Comparison of ENCODE assay signal across 1 cellular context in the genomic region with DNA sequence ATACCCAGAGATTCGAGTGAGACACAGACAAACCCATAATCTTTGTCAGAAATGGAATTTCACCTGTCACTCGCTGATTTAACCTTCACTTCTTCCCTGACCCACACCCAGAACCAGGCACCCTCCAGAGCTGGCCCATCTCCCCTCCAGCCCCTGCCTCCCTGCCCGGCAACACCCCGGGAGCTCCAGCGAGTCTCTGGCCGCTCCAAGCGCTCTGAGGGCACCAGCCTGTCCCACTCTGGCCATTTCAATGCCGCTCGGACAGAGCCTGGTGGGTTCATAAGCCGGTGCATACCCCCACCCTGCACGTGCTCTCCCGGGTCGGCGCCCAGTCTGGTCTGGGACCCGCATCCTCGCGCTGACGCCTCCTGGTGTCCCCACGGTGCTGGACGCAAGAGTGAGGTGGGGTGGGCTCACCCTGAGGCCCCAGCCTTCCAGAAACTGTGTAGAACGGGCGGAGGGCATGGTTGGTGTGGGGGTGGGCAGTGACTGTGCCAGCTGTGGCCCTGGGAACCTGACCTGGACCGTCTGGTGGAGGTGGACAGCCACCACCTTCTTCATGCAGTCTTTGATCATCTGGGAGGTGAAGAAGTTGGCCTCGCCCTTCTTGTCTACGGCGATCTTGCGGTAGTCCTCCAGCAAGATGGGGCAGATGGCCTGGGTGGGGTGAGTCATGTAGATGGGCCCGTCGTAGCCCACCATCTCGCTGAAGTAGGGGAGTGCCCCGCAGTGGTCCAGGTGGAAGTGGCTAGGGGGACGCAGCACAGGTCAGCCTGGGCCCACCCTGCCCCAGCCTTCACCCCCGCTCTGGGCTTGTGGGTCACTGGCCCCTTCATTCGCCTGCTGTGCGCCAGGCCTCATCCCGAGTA.
A peak's percentile ranks its signal among the peaks of the same experiment; 100 is the strongest.
TF ChIP-seq lines count a peak whose summit lies in the region.

No MANE protein-coding gene starts in this region.

TF ChIP-seq in K562, 482 proteins besides CTCF, POLR2A, EP300 and RAD21:
- no peak for TF ChIP-seq U2AF1 (optimal IDR thresholded peaks at IDR 0.05; ENCODE audit: low read depth, low read length)
- peak; percentile 94 for TF ChIP-seq ZBTB33 (CRISPR knock-in tag; IDR thresholded peaks at IDR 0.05)
- peak; percentile 57; the same call in 1 of the 2 replicates for TF ChIP-seq RBFOX2 (IDR thresholded peaks at IDR 0.05; ENCODE audit: low read depth, low read length)
- TF ChIP-seq POLR2G (IDR thresholded peaks at IDR 0.05; ENCODE audit: low read depth, low read length): peak; percentile 57
- TF ChIP-seq NCOA4 (IDR thresholded peaks at IDR 0.05; ENCODE audit: partially characterized antibody): no peak
